Comparison of ENCODE assay signal across 18 cellular contexts in the genomic region with DNA sequence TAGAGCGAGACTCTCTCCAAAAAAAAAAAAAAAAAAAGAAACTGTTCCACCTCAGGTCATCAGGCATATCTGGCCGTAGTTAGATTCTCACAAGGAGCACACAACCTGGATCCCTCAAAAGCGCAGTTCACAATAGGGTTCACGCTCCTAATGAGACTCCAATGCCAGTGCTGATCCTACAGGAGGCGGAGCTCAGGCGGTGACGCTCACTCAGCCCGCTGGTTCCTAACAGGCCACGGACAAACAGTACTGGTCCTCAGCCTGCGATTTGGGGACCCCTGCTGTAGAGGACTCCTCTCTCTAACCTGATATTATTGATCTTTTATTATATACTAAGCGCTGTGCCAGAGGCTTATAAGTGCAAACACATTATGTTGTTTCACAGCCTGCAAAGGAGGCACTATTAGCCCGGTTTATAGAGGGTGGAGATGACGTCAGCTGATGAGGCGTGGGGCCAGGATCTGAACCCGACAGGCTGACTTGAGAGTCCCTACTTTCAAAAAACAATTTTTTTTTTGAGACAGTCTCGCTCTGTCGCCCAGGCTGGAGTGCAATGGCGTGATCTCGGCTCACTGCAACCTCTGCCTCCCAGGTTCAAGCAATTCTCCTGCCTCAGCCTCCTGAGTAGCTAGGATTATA. TPM values are rescaled to one million over a fixed set of nuclear protein-coding genes. Genes with fewer than 3 reads are reported as not detected.
DNase-seq lines count a peak whose midpoint lies in the region; TF ChIP-seq lines count a peak whose summit lies in the region.
"Had no signal": no experiment of that assay in that cellular context is flagged by ENCODE, and none has a peak within 500 bp of the region (broad histone marks: within the 10 kb centered on the region; RNA-seq: fewer than 3 reads in every experiment).

No MANE protein-coding gene starts in this region.

- peak overlapping the region in 3 of 5 experiments; percentile 1 to 7 (median 6) for H3K27ac Mint-ChIP-seq in brain
- H3K27ac Mint-ChIP-seq: activated CD4-positive, alpha-beta T cell treated with anti-CD3 and anti-CD28 coated beads, Interleukin-2, amount 10 ng/mL, durations not matched to agents 7 days and 5 days; activated T-helper 2 cell treated with anti-CD3 and anti-CD28 coated beads, Interferon-gamma antibody, Interleukin-2, Interleukin-4, amounts not matched to agents 10 μg/mL and 5 μg/mL and 100 μg/mL, durations not matched to agents 14 hours and 24 hours and 36 hours; CD4-positive, CD25-positive, alpha-beta regulatory T cell; natural killer cell treated with Interleukin-12 subunit alpha and Interleukin-12 subunit beta and Interleukin-15 and Interleukin-18, amount 100 ng/mL, for 72 hours had no signal

- peaks cover 0 to 8% (median 0%) of the 10 kb centered on the region in 5 experiments for H3K9me3 Mint-ChIP-seq in brain
- H3K9me3 Mint-ChIP-seq: activated CD4-positive, alpha-beta T cell treated with anti-CD3 and anti-CD28 coated beads, Interleukin-2, amount 10 ng/mL, durations not matched to agents 7 days and 5 days; activated T-helper 2 cell treated with anti-CD3 and anti-CD28 coated beads, Interferon-gamma antibody, Interleukin-2, Interleukin-4, amounts not matched to agents 10 μg/mL and 5 μg/mL and 100 μg/mL, durations not matched to agents 14 hours and 24 hours and 36 hours; natural killer cell treated with Interleukin-12 subunit alpha and Interleukin-12 subunit beta and Interleukin-15 and Interleukin-18, amount 100 ng/mL, for 72 hours had no signal

- H3K4me1 ChIP-seq in HEK293 (ENCODE audit: control insufficient read depth, insufficient read depth, low read length) (no peaks in the 10 kb centered on the region), skeletal muscle satellite cell (ENCODE audit: control insufficient read depth, insufficient read depth, low read length) (peaks cover 16% of the 10 kb centered on the region)
- H3K4me1 ChIP-seq: foreskin keratinocyte had no signal

- no peaks in the 10 kb centered on the region for H3K9me3 ChIP-seq in HEK293 (ENCODE audit: control insufficient read depth, insufficient read depth, low read depth, low read length)
- no peaks in the 10 kb centered on the region for H3K9me3 ChIP-seq in skeletal muscle satellite cell (replicated peaks; ENCODE audit: low read length)
- H3K9me3 ChIP-seq: suprapubic skin had no signal

- peaks cover 2% of the 10 kb centered on the region for H3K27me3 Mint-ChIP-seq in brain

- CTCF ChIA-PET in HEK293 (lab: Yijun Ruan, JAX), result no interaction called here

- no peaks in the 10 kb centered on the region for H3K27me3 ChIP-seq in skeletal muscle satellite cell (ENCODE audit: control insufficient read depth, insufficient read depth, low read length)
- H3K27me3 ChIP-seq: foreskin keratinocyte, suprapubic skin had no signal

- H3K4me2 ChIP-seq in skeletal muscle satellite cell (ENCODE audit: low read length), result peak overlapping the region; percentile 70

- no peak overlapping the region for H3K4me3 Mint-ChIP-seq in brain
- H3K4me3 Mint-ChIP-seq: activated CD4-positive, alpha-beta T cell treated with anti-CD3 and anti-CD28 coated beads, Interleukin-2, amount 10 ng/mL, durations not matched to agents 7 days and 5 days; natural killer cell treated with Interleukin-12 subunit alpha and Interleukin-12 subunit beta and Interleukin-15 and Interleukin-18, amount 100 ng/mL, for 72 hours had no signal

- H3K36me3 ChIP-seq in HEK293 (ENCODE audit: control insufficient read depth in 2 of 2, insufficient read depth in 1 of 2, low read length in 2 of 2) (no peaks in the 10 kb centered on the region), skeletal muscle satellite cell (ENCODE audit: insufficient read depth, low read length) (no peaks in the 10 kb centered on the region)
- H3K36me3 ChIP-seq: suprapubic skin had no signal

- TF ChIP-seq CTCF in HEK293 (tag by site-specific recombination; IDR thresholded peaks at IDR 0.05) (no peak), brain (conservative IDR thresholded peaks at IDR 0.05) (no peak)

- no peaks in the 10 kb centered on the region for H3K36me3 Mint-ChIP-seq in brain
- H3K36me3 Mint-ChIP-seq: CD4-positive, CD25-positive, alpha-beta regulatory T cell; natural killer cell treated with Interleukin-12 subunit alpha and Interleukin-12 subunit beta and Interleukin-15 and Interleukin-18, amount 100 ng/mL, for 72 hours had no signal

- peaks cover 46% of the 10 kb centered on the region for H3K4me1 Mint-ChIP-seq in brain

- DNase-seq in SHP77 (lab: John Stamatoyannopoulos, UW) (peak; percentile 24 to 52), SHP77 treated with DMSO at 0.1 percent for 48 hours (lab: John Stamatoyannopoulos, UW) (no peak), NCI-H345 treated with DMSO at 0.1 percent for 48 hours (lab: John Stamatoyannopoulos, UW; ENCODE audit: unreplicated experiment) (no peak), SIG-M5 treated with dmso at 0.1 percent for 504 hours (lab: John Stamatoyannopoulos, UW; ENCODE audit: unreplicated experiment) (no peak)
- DNase-seq in activated effector memory CD4-positive, alpha-beta T cell treated with anti-CD3 and anti-CD28 coated beads, Interleukin-2, amount 50 U/mL, for 16 hours, result no peak
- DNase-seq: activated CD4-positive, alpha-beta T cell treated with anti-CD3 and anti-CD28 coated beads, Interleukin-2, amount 10 ng/mL, durations not matched to agents 7 days and 5 days; CD4-positive, CD25-positive, alpha-beta regulatory T cell; DND-41; foreskin keratinocyte; mesendoderm; NCI-H446 treated with DMSO at 0.1 percent for 48 hours; T-helper 1 cell had no signal

- H3K9ac ChIP-seq in skeletal muscle satellite cell (ENCODE audit: low read depth, low read length), result no peak overlapping the region

- POLR2A ChIA-PET in HEK293 (lab: Yijun Ruan, JAX), result interaction anchor here (0.9 to 1.4 kb wide), 2 partner anchors 15 to 163 kb away, joined by 4 read pairs; partner anchors contain the start of gene PLA2G6

- H3K27ac ChIP-seq in HEK293 (ENCODE audit: extremely low read depth, low read depth, low read length), result no peak overlapping the region
- H3K27ac ChIP-seq: foreskin keratinocyte, suprapubic skin had no signal

- no peak overlapping the region for H3K4me3 ChIP-seq in HEK293 (ENCODE audit: low read depth, low read length)
- H3K4me3 ChIP-seq in skeletal muscle satellite cell (ENCODE audit: low read length), result no peak overlapping the region
- H3K4me3 ChIP-seq: suprapubic skin had no signal

TF ChIP-seq in HEK293, 187 proteins besides CTCF, POLR2A, EP300 and RAD21 (continues in another document):
- TF ChIP-seq ZNF629 (tag by site-specific recombination; IDR thresholded peaks at IDR 0.05), result peak; percentile 90
- no peak for TF ChIP-seq ZFHX2 (tag by site-specific recombination; conservative IDR thresholded peaks at IDR 0.05)
- TF ChIP-seq ZBTB1 (tag by site-specific recombination; IDR thresholded peaks at IDR 0.05), result no peak
- 0 out of 2 replicates have a peak, but pooled peaks have one; percentile 21 for TF ChIP-seq GLIS1 (tag by site-specific recombination; IDR thresholded peaks at IDR 0.05)
- no peak for TF ChIP-seq KLF9 (tag by site-specific recombination; IDR thresholded peaks at IDR 0.05; ENCODE audit: low read depth)
- no peak for TF ChIP-seq ZNF600 (tag by site-specific recombination; IDR thresholded peaks at IDR 0.05)
- TF ChIP-seq ZBTB17 (tag by site-specific recombination; IDR thresholded peaks at IDR 0.05), result peak; percentile 66
- TF ChIP-seq, protein P1, sequence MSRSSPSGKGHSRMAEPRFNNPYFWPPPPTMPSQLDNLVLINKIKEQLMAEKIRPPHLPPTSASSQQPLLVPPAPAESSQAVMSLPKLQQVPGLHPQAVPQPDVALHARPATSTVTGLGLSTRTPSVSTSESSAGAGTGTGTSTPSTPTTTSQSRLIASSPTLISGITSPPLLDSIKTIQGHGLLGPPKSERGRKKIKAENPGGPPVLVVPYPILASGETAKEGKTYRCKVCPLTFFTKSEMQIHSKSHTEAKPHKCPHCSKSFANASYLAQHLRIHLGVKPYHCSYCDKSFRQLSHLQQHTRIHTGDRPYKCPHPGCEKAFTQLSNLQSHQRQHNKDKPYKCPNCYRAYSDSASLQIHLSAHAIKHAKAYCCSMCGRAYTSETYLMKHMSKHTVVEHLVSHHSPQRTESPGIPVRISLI (tag by site-specific recombination; IDR thresholded peaks at IDR 0.05), result peak; percentile 91
- TF ChIP-seq ZNF174 (tag by site-specific recombination; IDR thresholded peaks at IDR 0.05), result no peak
- peak; percentile 80 for TF ChIP-seq ZBTB21 (tag by site-specific recombination; IDR thresholded peaks at IDR 0.05)
- TF ChIP-seq ZNF335 (tag by site-specific recombination; conservative IDR thresholded peaks at IDR 0.05), result peak; percentile 79
- TF ChIP-seq PATZ1 (tag by site-specific recombination; IDR thresholded peaks at IDR 0.05), result 0 out of 2 replicates have a peak, but pooled peaks have one; percentile 12
- peak; percentile 33; the same call in 1 of the 2 replicates for TF ChIP-seq IKZF3 (tag by site-specific recombination; IDR thresholded peaks at IDR 0.05)
- TF ChIP-seq ZNF48 (tag by site-specific recombination; IDR thresholded peaks at IDR 0.05), result no peak
- peak; percentile 47 for TF ChIP-seq ZBTB20 (tag by site-specific recombination; IDR thresholded peaks at IDR 0.05)
- 0 out of 2 replicates have a peak, but pooled peaks have one; percentile 7 for TF ChIP-seq KLF16 (tag by site-specific recombination; IDR thresholded peaks at IDR 0.05)
- TF ChIP-seq ZNF658 (tag by site-specific recombination; IDR thresholded peaks at IDR 0.05), result no peak
- 0 out of 2 replicates have a peak, but pooled peaks have one; percentile 34 for TF ChIP-seq ZEB2 (tag by site-specific recombination; IDR thresholded peaks at IDR 0.05)

RNA-seq across cellular contexts. Expression of gene MAFF, which starts 4.9 kb away (rescaled TPM):
- 10.5 TPM for polyA plus RNA-seq in brain (ENCODE audit: insufficient read depth, low read depth, low replicate concordance)
- 29.7 and 36.9 TPM in 2 replicates for total RNA-seq in skeletal muscle satellite cell (2012; rRNA removed)

RNA-seq across cellular contexts. Expression of gene PLA2G6, which starts 15.3 kb away (rescaled TPM):
- polyA plus RNA-seq in brain (ENCODE audit: insufficient read depth, low read depth, low replicate concordance), result 30.3 TPM
- total RNA-seq in skeletal muscle satellite cell (2012; rRNA removed), result 4.8 and 8.6 TPM in 2 replicates

Comparison
In these comparisons a context has a peak if more than half of its experiments do, and no peak if none do; other contexts are left out.
1. DNase-seq: peak in SHP77 (2 of 2); none in SHP77 treated with DMSO at 0.1 percent for 48 hours (single experiment), activated effector memory CD4-positive, alpha-beta T cell treated with anti-CD3 and anti-CD28 coated beads, Interleukin-2, amount 50 U/mL, for 16 hours (single experiment), NCI-H345 treated with DMSO at 0.1 percent for 48 hours (single experiment) and SIG-M5 treated with dmso at 0.1 percent for 504 hours (single experiment).